8 cellular contexts compared by ENCODE assay signal in genomic region chr4:183142566-183143545, GRCh38. TPM values are rescaled to one million over a fixed set of nuclear protein-coding genes. Genes with fewer than 3 reads are reported as not detected.
DNase-seq lines count a peak whose midpoint lies in the region; TF ChIP-seq lines count a peak whose summit lies in the region.
"Had no signal": no experiment of that assay in that cellular context is flagged by ENCODE, and none has a peak within 500 bp of the region (broad histone marks: within the 10 kb centered on the region; RNA-seq: fewer than 3 reads in every experiment).

No MANE protein-coding gene starts in this region.

- no peak overlapping the region for H3K4me3 Mint-ChIP-seq in activated CD4-positive, alpha-beta memory T cell treated with anti-CD3 and anti-CD28 coated beads, Interleukin-2, amount 10 ng/mL, durations not matched to agents 7 days and 5 days

- POLR2A ChIA-PET in HEK293 (lab: Yijun Ruan, JAX) = interaction anchor here (0.7 kb wide), 1 partner anchor 15 kb away, joined by 3 read pairs; no protein-coding TSS in a partner anchor
- POLR2A ChIA-PET in activated CD4-positive, alpha-beta memory T cell treated with anti-CD3 and anti-CD28 coated beads, Interleukin-2, amount 10 ng/mL, durations not matched to agents 7 days and 5 days (lab: Charles Lee) = no interaction called here

- no peaks in the 10 kb centered on the region for H3F3A ChIP-seq in smooth muscle cell (ENCODE audit: low read depth)

- H3K27me3 Mint-ChIP-seq in activated CD4-positive, alpha-beta memory T cell treated with anti-CD3 and anti-CD28 coated beads, Interleukin-2, amount 10 ng/mL, durations not matched to agents 7 days and 5 days = peaks cover 9% of the 10 kb centered on the region

- H2AFZ ChIP-seq in smooth muscle cell (ENCODE audit: low read depth) = no peak overlapping the region

- H3K9me3 ChIP-seq in HEK293 (ENCODE audit: control insufficient read depth, insufficient read depth, low read depth, low read length) (no peaks in the 10 kb centered on the region), SJCRH30 (replicated peaks) (no peaks in the 10 kb centered on the region), smooth muscle cell (replicated peaks; ENCODE audit: low read depth) (no peaks in the 10 kb centered on the region)

- H3K79me2 ChIP-seq in smooth muscle cell (ENCODE audit: low read depth) = peaks cover 49% of the 10 kb centered on the region

- no peak overlapping the region for H3K9ac ChIP-seq in smooth muscle cell (ENCODE audit: low read depth)

- no peak for TF ChIP-seq CTCF in HEK293 (tag by site-specific recombination; IDR thresholded peaks at IDR 0.05)
- TF ChIP-seq CTCF in smooth muscle cell (IDR thresholded peaks at IDR 0.05; ENCODE audit: borderline replicate concordance, insufficient read depth, poor library complexity, severe bottlenecking) = no peak

- H3K36me3 Mint-ChIP-seq in activated CD4-positive, alpha-beta memory T cell treated with anti-CD3 and anti-CD28 coated beads, Interleukin-2, amount 10 ng/mL, durations not matched to agents 7 days and 5 days (ENCODE audit: low read depth) = no peaks in the 10 kb centered on the region

- H4K20me1 ChIP-seq in smooth muscle cell (ENCODE audit: low read depth) = peaks cover 96% of the 10 kb centered on the region

- H3K4me3 ChIP-seq in HEK293 (ENCODE audit: low read depth, low read length) = no peak overlapping the region
- H3K4me3 ChIP-seq in SJCRH30 = no peak overlapping the region
- H3K4me3 ChIP-seq in smooth muscle cell = no peak overlapping the region

- no peak overlapping the region for H3K27ac Mint-ChIP-seq in activated CD4-positive, alpha-beta memory T cell treated with anti-CD3 and anti-CD28 coated beads, Interleukin-2, amount 10 ng/mL, durations not matched to agents 7 days and 5 days

- peak overlapping the region; percentile 52 for H3K4me2 ChIP-seq in smooth muscle cell

- no peaks in the 10 kb centered on the region for H3K36me3 ChIP-seq in HEK293 (ENCODE audit: control insufficient read depth in 2 of 2, insufficient read depth in 1 of 2, low read length in 2 of 2)
- no peaks in the 10 kb centered on the region for H3K36me3 ChIP-seq in SJCRH30
- H3K36me3 ChIP-seq in smooth muscle cell (ENCODE audit: low read depth) = no peaks in the 10 kb centered on the region

- peaks cover 10% of the 10 kb centered on the region for H3K4me1 ChIP-seq in HEK293 (ENCODE audit: control insufficient read depth, insufficient read depth, low read length)
- peaks cover 23% of the 10 kb centered on the region for H3K4me1 ChIP-seq in SJCRH30
- peaks cover 4% of the 10 kb centered on the region for H3K4me1 ChIP-seq in smooth muscle cell (ENCODE audit: low read depth)

- DNase-seq in SJCRH30 = peak; percentile 78 to 81
- peak; percentile 78 for DNase-seq in foreskin melanocyte
- no peak for DNase-seq in smooth muscle cell (lab: John Stamatoyannopoulos, UW; ENCODE audit: unreplicated experiment)
- DNase-seq in activated CD4-positive, alpha-beta memory T cell treated with anti-CD3 and anti-CD28 coated beads, Interleukin-2, amount 10 ng/mL, durations not matched to agents 7 days and 5 days = no peak
- no peak for DNase-seq in NK-92 treated with Interleukin-12 subunit alpha and Interleukin-12 subunit beta, amount 100 ng/mL, for 24 hours (lab: John Stamatoyannopoulos, UW)
- no peak for DNase-seq in HuH-7.5 (ENCODE audit: low spot score)
- DNase-seq: activated CD4-positive, alpha-beta T cell treated with anti-CD3 and anti-CD28 coated beads, Interleukin-2, amount 50 U/mL, for 48 hours had no signal

- CTCF ChIA-PET in HEK293 (lab: Yijun Ruan, JAX) = interaction anchor here (0.6 to 0.7 kb wide), 2 partner anchors 72 to 348 kb away, joined by 3 to 6 read pairs; no protein-coding TSS in a partner anchor
- CTCF ChIA-PET in activated CD4-positive, alpha-beta memory T cell treated with anti-CD3 and anti-CD28 coated beads, Interleukin-2, amount 10 ng/mL, durations not matched to agents 7 days and 5 days (lab: Charles Lee) = no interaction called here

- WGBS in smooth muscle cell (ENCODE audit: low lambda C conversion rate) = 62% methylated on average over 7 of the region's 7 CpGs

- no peaks in the 10 kb centered on the region for H3K9me3 Mint-ChIP-seq in activated CD4-positive, alpha-beta memory T cell treated with anti-CD3 and anti-CD28 coated beads, Interleukin-2, amount 10 ng/mL, durations not matched to agents 7 days and 5 days

- H3K27ac ChIP-seq in HEK293 (ENCODE audit: extremely low read depth, low read depth, low read length) (no peak overlapping the region), SJCRH30 (peak overlapping the region; percentile 13; the same call in 1 of the 2 replicates), smooth muscle cell (ENCODE audit: low read depth) (peak overlapping the region; percentile 25)

- no peaks in the 10 kb centered on the region for H3K4me1 Mint-ChIP-seq in activated CD4-positive, alpha-beta memory T cell treated with anti-CD3 and anti-CD28 coated beads, Interleukin-2, amount 10 ng/mL, durations not matched to agents 7 days and 5 days

- H3K27me3 ChIP-seq in SJCRH30 (no peaks in the 10 kb centered on the region), smooth muscle cell (ENCODE audit: low read depth) (no peaks in the 10 kb centered on the region)

TF ChIP-seq in HEK293, 187 proteins besides CTCF, POLR2A, EP300 and RAD21 (continues in another document):
- TF ChIP-seq KLF9 (tag by site-specific recombination; IDR thresholded peaks at IDR 0.05; ENCODE audit: low read depth) = no peak
- TF ChIP-seq, protein P1, sequence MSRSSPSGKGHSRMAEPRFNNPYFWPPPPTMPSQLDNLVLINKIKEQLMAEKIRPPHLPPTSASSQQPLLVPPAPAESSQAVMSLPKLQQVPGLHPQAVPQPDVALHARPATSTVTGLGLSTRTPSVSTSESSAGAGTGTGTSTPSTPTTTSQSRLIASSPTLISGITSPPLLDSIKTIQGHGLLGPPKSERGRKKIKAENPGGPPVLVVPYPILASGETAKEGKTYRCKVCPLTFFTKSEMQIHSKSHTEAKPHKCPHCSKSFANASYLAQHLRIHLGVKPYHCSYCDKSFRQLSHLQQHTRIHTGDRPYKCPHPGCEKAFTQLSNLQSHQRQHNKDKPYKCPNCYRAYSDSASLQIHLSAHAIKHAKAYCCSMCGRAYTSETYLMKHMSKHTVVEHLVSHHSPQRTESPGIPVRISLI (tag by site-specific recombination; IDR thresholded peaks at IDR 0.05) = peak; percentile 47; the same call in 1 of the 2 replicates
- peak; percentile 75 for TF ChIP-seq ZBTB17 (tag by site-specific recombination; IDR thresholded peaks at IDR 0.05)
- TF ChIP-seq FEZF1 (tag by site-specific recombination; IDR thresholded peaks at IDR 0.05) = 0 out of 2 replicates have a peak, but pooled peaks have one; percentile 52
- peak; percentile 16; the same call in 1 of the 2 replicates for TF ChIP-seq ZNF366 (tag by site-specific recombination; conservative IDR thresholded peaks at IDR 0.05)
- TF ChIP-seq, protein P2, sequence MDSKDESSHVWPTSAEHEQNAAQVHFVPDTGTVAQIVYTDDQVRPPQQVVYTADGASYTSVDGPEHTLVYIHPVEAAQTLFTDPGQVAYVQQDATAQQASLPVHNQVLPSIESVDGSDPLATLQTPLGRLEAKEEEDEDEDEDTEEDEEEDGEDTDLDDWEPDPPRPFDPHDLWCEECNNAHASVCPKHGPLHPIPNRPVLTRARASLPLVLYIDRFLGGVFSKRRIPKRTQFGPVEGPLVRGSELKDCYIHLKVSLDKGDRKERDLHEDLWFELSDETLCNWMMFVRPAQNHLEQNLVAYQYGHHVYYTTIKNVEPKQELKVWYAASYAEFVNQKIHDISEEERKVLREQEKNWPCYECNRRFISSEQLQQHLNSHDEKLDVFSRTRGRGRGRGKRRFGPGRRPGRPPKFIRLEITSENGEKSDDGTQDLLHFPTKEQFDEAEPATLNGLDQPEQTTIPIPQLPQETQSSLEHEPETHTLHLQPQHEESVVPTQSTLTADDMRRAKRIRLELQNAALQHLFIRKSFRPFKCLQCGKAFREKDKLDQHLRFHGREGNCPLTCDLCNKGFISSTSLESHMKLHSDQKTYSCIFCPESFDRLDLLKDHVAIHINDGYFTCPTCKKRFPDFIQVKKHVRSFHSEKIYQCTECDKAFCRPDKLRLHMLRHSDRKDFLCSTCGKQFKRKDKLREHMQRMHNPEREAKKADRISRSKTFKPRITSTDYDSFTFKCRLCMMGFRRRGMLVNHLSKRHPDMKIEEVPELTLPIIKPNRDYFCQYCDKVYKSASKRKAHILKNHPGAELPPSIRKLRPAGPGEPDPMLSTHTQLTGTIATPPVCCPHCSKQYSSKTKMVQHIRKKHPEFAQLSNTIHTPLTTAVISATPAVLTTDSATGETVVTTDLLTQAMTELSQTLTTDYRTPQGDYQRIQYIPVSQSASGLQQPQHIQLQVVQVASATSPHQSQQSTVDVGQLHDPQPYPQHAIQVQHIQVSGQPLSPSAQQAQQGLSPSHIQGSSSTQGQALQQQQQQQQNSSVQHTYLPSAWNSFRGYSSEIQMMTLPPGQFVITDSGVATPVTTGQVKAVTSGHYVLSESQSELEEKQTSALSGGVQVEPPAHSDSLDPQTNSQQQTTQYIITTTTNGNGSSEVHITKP (tag by site-specific recombination; IDR thresholded peaks at IDR 0.05) = peak; percentile 50
- TF ChIP-seq ZBTB48 (tag by site-specific recombination; IDR thresholded peaks at IDR 0.05) = no peak
- TF ChIP-seq, protein P3, sequence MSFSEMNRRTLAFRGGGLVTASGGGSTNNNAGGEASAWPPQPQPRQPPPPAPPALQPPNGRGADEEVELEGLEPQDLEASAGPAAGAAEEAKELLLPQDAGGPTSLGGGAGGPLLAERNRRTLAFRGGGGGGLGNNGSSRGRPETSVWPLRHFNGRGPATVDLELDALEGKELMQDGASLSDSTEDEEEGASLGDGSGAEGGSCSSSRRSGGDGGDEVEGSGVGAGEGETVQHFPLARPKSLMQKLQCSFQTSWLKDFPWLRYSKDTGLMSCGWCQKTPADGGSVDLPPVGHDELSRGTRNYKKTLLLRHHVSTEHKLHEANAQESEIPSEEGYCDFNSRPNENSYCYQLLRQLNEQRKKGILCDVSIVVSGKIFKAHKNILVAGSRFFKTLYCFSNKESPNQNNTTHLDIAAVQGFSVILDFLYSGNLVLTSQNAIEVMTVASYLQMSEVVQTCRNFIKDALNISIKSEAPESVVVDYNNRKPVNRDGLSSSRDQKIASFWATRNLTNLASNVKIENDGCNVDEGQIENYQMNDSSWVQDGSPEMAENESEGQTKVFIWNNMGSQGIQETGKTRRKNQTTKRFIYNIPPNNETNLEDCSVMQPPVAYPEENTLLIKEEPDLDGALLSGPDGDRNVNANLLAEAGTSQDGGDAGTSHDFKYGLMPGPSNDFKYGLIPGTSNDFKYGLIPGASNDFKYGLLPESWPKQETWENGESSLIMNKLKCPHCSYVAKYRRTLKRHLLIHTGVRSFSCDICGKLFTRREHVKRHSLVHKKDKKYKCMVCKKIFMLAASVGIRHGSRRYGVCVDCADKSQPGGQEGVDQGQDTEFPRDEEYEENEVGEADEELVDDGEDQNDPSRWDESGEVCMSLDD (tag by site-specific recombination; IDR thresholded peaks at IDR 0.05) = no peak

RNA-seq across cellular contexts. Expression of gene WWC2, which starts 43.8 kb away (rescaled TPM):
- 23.3 and 23.7 TPM in 2 replicates for total RNA-seq in SJCRH30 (2014; rRNA removed; shearing (Covaris generic))
- 13.5 and 18.1 TPM in 2 replicates for total RNA-seq in smooth muscle cell
- 11.2 TPM in 2 replicates for polyA plus RNA-seq in smooth muscle cell
- total RNA-seq in activated CD4-positive, alpha-beta memory T cell treated with anti-CD3 and anti-CD28 coated beads, Interleukin-2, amount 10 ng/mL, durations not matched to agents 7 days and 5 days = under 1 TPM; 0.23 to 0.28 TPM

Comparison
In these comparisons a context has a peak if more than half of its experiments do, and no peak if none do; other contexts are left out.
1. DNase-seq: peak in SJCRH30 (2 of 2) and foreskin melanocyte (single experiment); none in smooth muscle cell (single experiment), activated CD4-positive, alpha-beta memory T cell treated with anti-CD3 and anti-CD28 coated beads, Interleukin-2, amount 10 ng/mL, durations not matched to agents 7 days and 5 days (single experiment), NK-92 treated with Interleukin-12 subunit alpha and Interleukin-12 subunit beta, amount 100 ng/mL, for 24 hours (single experiment) and HuH-7.5 (single experiment).
2. RNA of gene WWC2, which starts 43.8 kb away (total RNA-seq): 23.3 to 23.7 TPM in SJCRH30 and 13.5 to 18.1 TPM in smooth muscle cell; 0.23 to 0.28 TPM in activated CD4-positive, alpha-beta memory T cell treated with anti-CD3 and anti-CD28 coated beads, Interleukin-2, amount 10 ng/mL, durations not matched to agents 7 days and 5 days; every median in the first group is over 10 times any median in the second.